ENCODE assay signal across 17 cellular contexts in genomic region chr21:46091631-46092025, GRCh38. TPM values are rescaled to one million over a fixed set of nuclear protein-coding genes. Genes with fewer than 3 reads are reported as not detected.
DNase-seq lines count a peak whose midpoint lies in the region; ATAC-seq, FAIRE-seq and TF ChIP-seq lines count a peak whose summit lies in the region.
"Had no signal": no experiment of that assay in that cellular context is flagged by ENCODE, and none has a peak within 500 bp of the region (broad histone marks: within the 10 kb centered on the region; RNA-seq: fewer than 3 reads in every experiment).

No MANE protein-coding gene starts in this region.

- no peak for TF ChIP-seq EP300 in SK-N-SH (IDR thresholded peaks at IDR 0.05; ENCODE audit: borderline replicate concordance in 1 of 2, low read depth in 1 of 2, low read length in 1 of 2)
- TF ChIP-seq EP300 in transverse colon (IDR thresholded peaks at IDR 0.05; ENCODE audit: low read depth) = no peak

- H3K36me3 ChIP-seq in SK-N-SH (replicated peaks in 1 of 2; ENCODE audit: control insufficient read depth in 1 of 2, insufficient read depth in 2 of 2, low read length in 1 of 2) = no peaks in the 10 kb centered on the region
- no peaks in the 10 kb centered on the region for H3K36me3 ChIP-seq in esophagus squamous epithelium
- no peaks in the 10 kb centered on the region for H3K36me3 ChIP-seq in transverse colon

- POLR2A ChIA-PET in SK-N-SH (lab: Yijun Ruan, JAX) = no interaction called here

- no peaks in the 10 kb centered on the region for H3K9me2 ChIP-seq in SK-N-SH

- in situ Hi-C loops in transverse colon (cut with MboI; ENCODE audit: low pct_ligation_motif_present in 1 of 4, low pct_unique_long_range_greater_than_20kb in 1 of 4, low sequenced_read_pairs in 3 of 4) (no loop called here), KBM-7 (cut with MboI; ENCODE audit: low pct_unique_long_range_greater_than_20kb, low sequenced_read_pairs) (no loop called here)

- H3K4me3 ChIP-seq in SK-N-SH (ENCODE audit: low read depth in 2 of 2, low read length in 1 of 2) = no peak overlapping the region
- peak overlapping the region in 3 of 4 donors; percentile 14 to 47 (median 18) for H3K4me3 ChIP-seq in esophagus squamous epithelium
- no peak overlapping the region for H3K4me3 ChIP-seq in transverse colon

- FAIRE-seq in RCC 7860 (lab: Jason Lieb, UNC) = no peak
- FAIRE-seq: keratinocyte had no signal

- no peak for TF ChIP-seq RAD21 in SK-N-SH (IDR thresholded peaks at IDR 0.05; ENCODE audit: low read length)

- H3K27me3 ChIP-seq in SK-N-SH (ENCODE audit: insufficient read depth) (no peaks in the 10 kb centered on the region), esophagus squamous epithelium (peaks cover 0 to 6% (median 0%) of the 10 kb centered on the region in 4 donors), transverse colon (no peaks in the 10 kb centered on the region)

- DNase-seq in SK-N-SH (no peak), esophagus squamous epithelium (lab: John Stamatoyannopoulos, UW) (no peak), omental fat pad (ENCODE audit: low spot score) (peak; percentile 18), transverse colon (no peak), GM19240 (ENCODE audit: insufficient read length, low spot score) (no peak), KBM-7 (no peak), RCC 7860 (ENCODE audit: low spot score) (no peak)
- DNase-seq: Calu3; NCI-H1105 treated with DMSO at 0.1 percent for 48 hours; NCI-H524; stimulated activated CD4-positive, alpha-beta T cell treated with anti-CD3 and anti-CD28 coated beads, Interleukin-2, amount 100 ng/mL, for 48 hours; stimulated activated naive CD4-positive, alpha-beta T cell treated with Interleukin-2 at 50 U/mL for 16 hours had no signal

- H3K9me3 ChIP-seq in SK-N-SH (no peaks in the 10 kb centered on the region; the same call in 1 of the 2 replicates), esophagus squamous epithelium (no peaks in the 10 kb centered on the region), transverse colon (no peaks in the 10 kb centered on the region)

- no peak for TF ChIP-seq POLR2A in esophagus squamous epithelium (IDR thresholded peaks at IDR 0.05)
- TF ChIP-seq POLR2A in transverse colon (IDR thresholded peaks at IDR 0.05) = no peak

- CTCF ChIA-PET in SK-N-SH (lab: Yijun Ruan, JAX) = interaction anchor here (1.1 kb wide), 1 partner anchor 8 kb away, joined by 4 read pairs; no protein-coding TSS in a partner anchor

- H3K4me2 ChIP-seq in SK-N-SH = peak overlapping the region; percentile 52; the same call in 1 of the 2 replicates

- ATAC-seq in SK-N-SH treated with all-trans-retinoic acid at 6 μM for 48 hours (no peak), omental fat pad (ENCODE audit: low FRiP score) (no peak)
- ATAC-seq: activated CD8-positive, alpha-beta T cell treated with anti-CD3 and anti-CD28 coated beads, Interleukin-2, amount 10 ng/mL, durations not matched to agents 7 days and 5 days; activated naive CD4-positive, alpha-beta T cell treated with anti-CD3 and anti-CD28 coated beads, Interleukin-2, amount 50 U/mL, for 72 hours had no signal

- H3K27ac ChIP-seq in SK-N-SH (ENCODE audit: low read depth in 2 of 2, low read length in 1 of 2) (peak overlapping the region in 1 of 2 experiments; percentile 72; a peak in 1 of 4 replicates), esophagus squamous epithelium (peak overlapping the region; percentile 45 to 98 (median 88)), transverse colon (peak overlapping the region; percentile 89 to 98 (median 94))
- H3K27ac ChIP-seq: 22Rv1 had no signal

- WGBS in SK-N-SH (ENCODE audit: low lambda C conversion rate) = 79% methylated on average over 6 of the region's 8 CpGs
- 67 to 71% methylated on average over 6 to 8 of the region's 8 CpGs for WGBS in esophagus squamous epithelium, 2 donors
- WGBS in transverse colon (ENCODE audit: low coverage in 1 of 2), 2 donors = 63 to 75% methylated on average over 7 to 8 of the region's 8 CpGs

- H3K4me1 ChIP-seq in SK-N-SH (ENCODE audit: control insufficient read depth in 1 of 2, insufficient read depth in 2 of 2, low read depth in 1 of 2, low read length in 1 of 2) = no peaks in the 10 kb centered on the region
- H3K4me1 ChIP-seq in esophagus squamous epithelium = peaks cover 9 to 36% (median 14%) of the 10 kb centered on the region in 3 donors
- H3K4me1 ChIP-seq in transverse colon = peaks cover 12 to 22% (median 19%) of the 10 kb centered on the region in 4 donors

- intact Hi-C loops in esophagus squamous epithelium (cut with DNase I) = no loop called here
- intact Hi-C loops in transverse colon (cut with DNase I; ENCODE audit: low total_unique reads) = loop anchor here (5.0 kb wide), 1 partner anchor 34 kb away; no protein-coding TSS in a partner anchor

- no peak overlapping the region for H2AFZ ChIP-seq in SK-N-SH (ENCODE audit: low read depth)

- H3K79me2 ChIP-seq in SK-N-SH (ENCODE audit: insufficient read depth) = no peaks in the 10 kb centered on the region

- no peaks in the 10 kb centered on the region for H4K20me1 ChIP-seq in SK-N-SH (ENCODE audit: insufficient read depth)

- H3F3A ChIP-seq in SK-N-SH (replicated peaks; ENCODE audit: insufficient read depth) = peaks cover 6% of the 10 kb centered on the region

- H3K9ac ChIP-seq in SK-N-SH = no peak overlapping the region

- TF ChIP-seq CTCF in SK-N-SH (IDR thresholded peaks at IDR 0.05) (no peak), esophagus squamous epithelium (IDR thresholded peaks at IDR 0.05) (no peak), omental fat pad (IDR thresholded peaks at IDR 0.05) (no peak), transverse colon (IDR thresholded peaks at IDR 0.05) (no peak)

TF ChIP-seq in SK-N-SH, 30 proteins besides CTCF, POLR2A, EP300 and RAD21 (continues in another document):
- TF ChIP-seq GATA2 (CRISPR knock-in tag; IDR thresholded peaks at IDR 0.05) (no peak), MEF2A (IDR thresholded peaks at IDR 0.05; ENCODE audit: borderline replicate concordance, low read depth) (no peak), EZH2phosphoT487 (IDR thresholded peaks at IDR 0.05; ENCODE audit: borderline replicate concordance, low read depth) (no peak), JUND (IDR thresholded peaks at IDR 0.05) (no peak), MXI1 (IDR thresholded peaks at IDR 0.05; ENCODE audit: low read depth, low read length) (no peak), TEAD4 (IDR thresholded peaks at IDR 0.05; ENCODE audit: borderline replicate concordance, insufficient read depth) (no peak), FOSL2 (IDR thresholded peaks at IDR 0.05; ENCODE audit: borderline replicate concordance, low read depth) (no peak), RCOR1 (IDR thresholded peaks at IDR 0.05; ENCODE audit: low read length) (no peak), IRF3 (IDR thresholded peaks at IDR 0.05; ENCODE audit: low read depth, low read length) (no peak)
- TF ChIP-seq, protein P1, sequence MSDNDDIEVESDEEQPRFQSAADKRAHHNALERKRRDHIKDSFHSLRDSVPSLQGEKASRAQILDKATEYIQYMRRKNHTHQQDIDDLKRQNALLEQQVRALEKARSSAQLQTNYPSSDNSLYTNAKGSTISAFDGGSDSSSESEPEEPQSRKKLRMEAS (IDR thresholded peaks at IDR 0.05; ENCODE audit: low read depth) = no peak

TF ChIP-seq in SK-N-SH treated with all-trans-retinoic acid at 6 μM for 48 hours, 23 proteins besides CTCF, POLR2A, EP300 and RAD21 (continues in another document):
- TF ChIP-seq ARNTL (CRISPR knock-in tag; IDR thresholded peaks at IDR 0.05; ENCODE audit: borderline replicate concordance, low read depth) (no peak), RARB (CRISPR knock-in tag; IDR thresholded peaks at IDR 0.05) (no peak), BACH2 (CRISPR knock-in tag; IDR thresholded peaks at IDR 0.05; ENCODE audit: borderline replicate concordance) (no peak), TCF4 (CRISPR knock-in tag; IDR thresholded peaks at IDR 0.05; ENCODE audit: borderline replicate concordance) (no peak), GLIS3 (CRISPR knock-in tag; IDR thresholded peaks at IDR 0.05) (no peak), ZC3H10 (CRISPR knock-in tag; IDR thresholded peaks at IDR 0.05) (no peak), CSDC2 (CRISPR knock-in tag; IDR thresholded peaks at IDR 0.05) (no peak), ISL1 (CRISPR knock-in tag; IDR thresholded peaks at IDR 0.05) (no peak), CREB5 (CRISPR knock-in tag; IDR thresholded peaks at IDR 0.05; ENCODE audit: low read depth) (no peak), ZNF8 (CRISPR knock-in tag; IDR thresholded peaks at IDR 0.05) (no peak), POU6F1 (CRISPR knock-in tag; IDR thresholded peaks at IDR 0.05; ENCODE audit: borderline replicate concordance, low read depth) (no peak), ZFP30 (CRISPR knock-in tag; IDR thresholded peaks at IDR 0.05) (no peak), ZNF70 (CRISPR knock-in tag; IDR thresholded peaks at IDR 0.05) (no peak), ESRRG (CRISPR knock-in tag; IDR thresholded peaks at IDR 0.05) (no peak)

RNA-seq across cellular contexts. Expression of gene COL6A2, which starts 6.3 kb away (rescaled TPM):
- polyA plus RNA-seq in SK-N-SH (2012; rRNA removed) = 66.6 and 108 TPM in 2 replicates
- polyA plus RNA-seq in SK-N-SH (2012; cell fraction: cytosol; rRNA removed) = 38.5 and 67.6 TPM in 2 replicates
- polyA plus RNA-seq in SK-N-SH (2012; cell fraction: nucleus; rRNA removed) = 184 and 188 TPM in 2 replicates
- 100 to 1,000 TPM in 1 of 4 donors, 10 to 100 TPM in 3; 23.0 to 328 (median 62.0) TPM for total RNA-seq in esophagus squamous epithelium
- total RNA-seq in omental fat pad = 1,000 to 10,000 TPM in 1 of 4 donors, 100 to 1,000 TPM in 3; 480 to 1,153 (median 616) TPM
- total RNA-seq in transverse colon = 100 to 1,000 TPM; 172 to 550 (median 346) TPM

Comparison
In these comparisons a context has a peak if more than half of its experiments do, and no peak if none do; other contexts are left out.
1. H3K4me3 ChIP-seq: peak in esophagus squamous epithelium (3 of 4); none in SK-N-SH (0 of 2) and transverse colon (0 of 4).